ENCODE assay signal across 26 cellular contexts in genomic region chr20:33412484-33412838, GRCh38.
"Had no signal": no experiment of that assay in that cellular context is flagged by ENCODE, and none has a peak within 500 bp of the region (broad histone marks: within the 10 kb centered on the region; RNA-seq: fewer than 3 reads in every experiment).

No MANE protein-coding gene starts in this region.

- H3K36me3 ChIP-seq: breast epithelium, upper lobe of right lung had no signal

- H3K4me2 ChIP-seq: smooth muscle cell had no signal

- H3K27ac ChIP-seq: breast epithelium, coronary artery, esophagus squamous epithelium, sigmoid colon, upper lobe of right lung had no signal

- H3K27me3 ChIP-seq: breast epithelium, esophagus squamous epithelium, gastrocnemius medialis, sigmoid colon, upper lobe of right lung had no signal

- DNase-seq: activated CD4-positive, alpha-beta T cell treated with anti-CD3 and anti-CD28 coated beads for 4 hours; activated CD4-positive, alpha-beta T cell treated with anti-CD3 and anti-CD28 coated beads, Interleukin-2, amount 50 U/mL, for 48 hours; activated CD8-positive, alpha-beta memory T cell treated with anti-CD3 and anti-CD28 coated beads, Interleukin-2, amount 50 U/mL, for 48 hours; activated naive CD4-positive, alpha-beta T cell treated with Interleukin-2 at 50 U/mL for 16 hours; activated naive CD8-positive, alpha-beta T cell treated with anti-CD3 and anti-CD28 coated beads for 36 hours; activated T-cell treated with anti-CD3 and anti-CD28 coated beads, Interleukin-2, amount 50 U/mL, for 4 hours; cerebellar nuclear complex; endodermal cell; esophagus squamous epithelium; gastrocnemius medialis; hippocampal formation; kidney glomerular epithelial cell; mesendoderm; mucosa of descending colon; sigmoid colon; stimulated activated CD4-positive, alpha-beta T cell treated with anti-CD3 and anti-CD28 coated beads, Interleukin-15, amount 100 ng/mL, for 24 hours; stimulated activated naive CD4-positive, alpha-beta T cell treated with Interleukin-2 at 50 U/mL for 16 hours; T-helper 1 cell; T-helper 9 cell; upper lobe of right lung had no signal

- H3K27me3 Mint-ChIP-seq: activated naive CD8-positive, alpha-beta T cell treated with anti-CD3 and anti-CD28 coated beads for 36 hours had no signal

- H3K4me3 ChIP-seq: breast epithelium, coronary artery, esophagus squamous epithelium, gastrocnemius medialis, mucosa of descending colon, sigmoid colon, smooth muscle cell, upper lobe of right lung had no signal

- H3K4me1 ChIP-seq: breast epithelium, upper lobe of right lung had no signal

- H3K4me1 Mint-ChIP-seq: activated naive CD8-positive, alpha-beta T cell treated with anti-CD3 and anti-CD28 coated beads for 36 hours; endodermal cell; WTC11 had no signal

- H3K4me3 Mint-ChIP-seq: activated naive CD8-positive, alpha-beta T cell treated with anti-CD3 and anti-CD28 coated beads for 36 hours; activated T-cell treated with anti-CD3 and anti-CD28 coated beads, Interleukin-2, amount 50 U/mL, for 4 hours; endodermal cell; neural crest cell; WTC11 had no signal

- H3K27ac Mint-ChIP-seq: activated naive CD8-positive, alpha-beta T cell treated with anti-CD3 and anti-CD28 coated beads for 36 hours; activated T-helper 2 cell treated with anti-CD3 and anti-CD28 coated beads, Interferon-gamma antibody, Interleukin-2, Interleukin-4, amounts not matched to agents 10 μg/mL and 5 μg/mL and 100 μg/mL, durations not matched to agents 14 hours and 24 hours and 36 hours; endodermal cell; WTC11 had no signal

- H3K9me3 Mint-ChIP-seq: activated naive CD8-positive, alpha-beta T cell treated with anti-CD3 and anti-CD28 coated beads for 36 hours; activated T-cell treated with anti-CD3 and anti-CD28 coated beads, Interleukin-2, amount 50 U/mL, for 4 hours; activated T-helper 2 cell treated with anti-CD3 and anti-CD28 coated beads, Interferon-gamma antibody, Interleukin-2, Interleukin-4, amounts not matched to agents 10 μg/mL and 5 μg/mL and 100 μg/mL, durations not matched to agents 14 hours and 24 hours and 36 hours; endodermal cell; neural crest cell had no signal

- ATAC-seq: activated T-cell treated with anti-CD3 and anti-CD28 coated beads, Interleukin-2, amount 50 U/mL, for 4 hours; gastrocnemius medialis; mucosa of descending colon; upper lobe of right lung; WTC11 had no signal

- H3K9me3 ChIP-seq: breast epithelium, esophagus squamous epithelium, gastrocnemius medialis, mucosa of descending colon, sigmoid colon, upper lobe of right lung had no signal
